ENCODE assay signal across 8 cellular contexts in the genomic region with DNA sequence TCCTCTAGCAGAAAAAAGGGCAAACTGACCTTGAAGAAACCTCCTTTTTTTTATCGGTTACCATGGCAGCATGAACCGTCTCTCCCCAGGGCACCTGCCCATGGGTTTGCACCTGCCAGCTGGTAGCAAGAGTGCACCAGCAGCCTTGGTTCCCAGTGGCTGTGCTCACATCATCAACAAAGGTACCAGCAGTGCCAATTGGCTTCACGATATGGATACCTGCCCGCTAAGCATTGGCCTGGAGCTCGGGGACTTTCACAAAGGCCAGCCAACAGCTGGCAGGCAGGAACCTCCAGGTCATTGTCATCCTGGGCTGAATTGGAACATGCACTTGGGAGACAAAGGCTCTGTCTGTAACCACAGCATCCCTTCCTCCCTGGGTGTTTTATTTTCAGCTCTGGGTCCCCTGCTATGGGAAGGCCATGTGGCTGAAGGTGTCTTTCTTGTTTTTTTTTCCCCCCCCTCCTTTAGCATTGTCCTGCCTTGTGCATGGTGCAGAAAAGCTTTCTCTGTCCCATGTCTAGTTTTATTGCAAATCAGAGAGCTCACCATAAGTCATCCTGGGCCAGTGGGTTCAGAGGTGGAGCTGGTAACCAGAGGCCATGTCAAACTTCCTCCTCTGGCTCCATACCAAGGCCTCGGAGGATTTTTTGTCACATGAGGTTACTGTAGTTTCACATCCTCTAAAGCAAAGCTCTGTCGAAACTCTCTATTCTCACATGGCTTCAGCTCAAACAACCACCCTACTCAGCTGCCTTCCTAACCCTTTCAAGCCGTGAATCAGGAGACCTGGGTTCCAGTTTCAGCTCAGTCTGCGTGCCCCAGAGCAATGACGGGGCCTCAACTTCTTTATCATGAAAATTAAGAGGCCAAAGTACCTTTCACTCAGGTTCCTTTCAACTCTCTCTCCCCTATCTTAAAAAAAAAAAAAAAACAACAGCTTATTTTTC.
DNase-seq lines count a peak whose midpoint lies in the region; ATAC-seq and TF ChIP-seq lines count a peak whose summit lies in the region.

No MANE protein-coding gene starts in this region.

- no peak for TF ChIP-seq CTCF in heart left ventricle (IDR thresholded peaks at IDR 0.05)

- TF ChIP-seq POLR2A in heart left ventricle (IDR thresholded peaks at IDR 0.05): no peak

- no peaks in the 10 kb centered on the region for H3K27me3 ChIP-seq in heart left ventricle

- no peak overlapping the region for H3K4me3 ChIP-seq in heart left ventricle

- DNase-seq in NCI-H1105 treated with DMSO at 0.1 percent for 48 hours (lab: John Stamatoyannopoulos, UW): peak; percentile 72
- DNase-seq in activated CD8-positive, alpha-beta memory T cell treated with anti-CD3 and anti-CD28 coated beads for 48 hours (ENCODE audit: low read depth in 2 of 3, low spot score in 2 of 3): peak in 2 of 3 experiments; percentile 4 to 12
- peak in 4 of 5 donors; percentile 46 to 61 (median 56) for DNase-seq in heart left ventricle
- peak; percentile 8 to 34 for DNase-seq in stimulated activated CD4-positive, alpha-beta T cell treated with anti-CD3 and anti-CD28 coated beads, Interleukin-12 subunit alpha, Interleukin-12 subunit beta, amount 100 ng/mL, for 24 hours (ENCODE audit: low read depth in 2 of 2)
- DNase-seq in HuH-7 (ENCODE audit: low spot score): no peak
- no peak for DNase-seq in posterior cingulate gyrus

- H3K27ac ChIP-seq in heart left ventricle: peak overlapping the region in 4 of 12 donors; percentile 29 to 90 (median 40)

- 60 to 70% (median 66%) methylated on average over 8 to 10 of the region's 10 CpGs for WGBS in heart left ventricle, 4 donors

- intact Hi-C loops in heart left ventricle (cut with DNase I): no loop called here
- intact Hi-C loops in posterior cingulate gyrus (cut with DNase I): no loop called here

- no peaks in the 10 kb centered on the region for H3K36me3 ChIP-seq in heart left ventricle

- peaks cover 0 to 70% (median 1%) of the 10 kb centered on the region in 12 donors for H3K4me1 ChIP-seq in heart left ventricle

- H3K9me3 ChIP-seq in heart left ventricle: peaks cover 0 to 7% (median 0%) of the 10 kb centered on the region in 12 donors

- ATAC-seq in GM18519 (IDR thresholded peaks at IDR 0.05; ENCODE audit: low FRiP score, unreplicated experiment) (peak; percentile 98), HG02759 (IDR thresholded peaks at IDR 0.05; ENCODE audit: unreplicated experiment) (peak; percentile 97), heart left ventricle (peak; percentile 61 to 89 (median 76))

Comparison
In these comparisons a context has a peak if more than half of its experiments do, and no peak if none do; other contexts are left out.
1. DNase-seq: peak in NCI-H1105 treated with DMSO at 0.1 percent for 48 hours (single experiment), activated CD8-positive, alpha-beta memory T cell treated with anti-CD3 and anti-CD28 coated beads for 48 hours (2 of 3), heart left ventricle (4 of 5) and stimulated activated CD4-positive, alpha-beta T cell treated with anti-CD3 and anti-CD28 coated beads, Interleukin-12 subunit alpha, Interleukin-12 subunit beta, amount 100 ng/mL, for 24 hours (2 of 2); none in HuH-7 (single experiment) and posterior cingulate gyrus (0 of 10).
2. Peak in every context shown above with its lines, with median percentiles within 50 percentile points of each other: ATAC-seq.